25 cellular contexts compared by ENCODE assay signal in the genomic region with DNA sequence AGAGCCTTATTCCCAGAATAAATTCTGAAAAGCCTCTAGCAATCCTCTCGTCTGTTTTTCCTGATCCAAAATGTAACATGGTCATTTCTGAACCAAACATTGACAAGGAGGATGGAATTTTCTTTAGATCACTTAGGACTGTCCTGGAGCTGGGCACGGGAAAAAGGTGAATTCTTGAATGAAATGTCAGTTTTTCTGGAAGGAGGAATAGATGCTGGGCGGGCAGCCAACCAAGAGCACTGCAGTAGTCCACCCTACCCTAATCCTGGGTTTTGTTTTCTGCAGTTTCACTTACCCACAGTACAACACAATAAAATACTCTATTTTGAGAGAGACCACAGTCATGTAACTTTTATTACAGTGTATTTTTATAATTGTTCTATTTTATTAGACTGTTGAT. TPM values are rescaled to one million over a fixed set of nuclear protein-coding genes. Genes with fewer than 3 reads are reported as not detected.
DNase-seq lines count a peak whose midpoint lies in the region; ATAC-seq, FAIRE-seq and TF ChIP-seq lines count a peak whose summit lies in the region.
"Had no signal": no experiment of that assay in that cellular context is flagged by ENCODE, and none has a peak within 500 bp of the region (broad histone marks: within the 10 kb centered on the region; RNA-seq: fewer than 3 reads in every experiment).

No MANE protein-coding gene starts in this region.

- intact Hi-C loops in endothelial cell of umbilical vein (cut with micrococcal nuclease), result no loop called here
- intact Hi-C loops in gastrocnemius medialis (cut with DNase I; ENCODE audit: low total_unique reads), result no loop called here

- 59 to 66% methylated on average over 3 of the region's 3 CpGs for WGBS in GM23248 (ENCODE audit: low coverage in 1 of 2, low lambda C conversion rate in 2 of 2, missing lambda C conversion rate in 2 of 2), 2 experiments

- no peaks in the 10 kb centered on the region for H3K79me2 ChIP-seq in GM23248 (ENCODE audit: insufficient read depth)
- no peaks in the 10 kb centered on the region for H3K79me2 ChIP-seq in endothelial cell of umbilical vein (ENCODE audit: control insufficient read depth, insufficient read depth, low read length)

- no peak for TF ChIP-seq CTCF in endothelial cell of umbilical vein (IDR thresholded peaks at IDR 0.05; ENCODE audit: extremely low read depth in 1 of 2, insufficient read depth in 1 of 2, low read depth in 1 of 2, low read length in 2 of 2)
- TF ChIP-seq CTCF in gastrocnemius medialis (IDR thresholded peaks at IDR 0.05 in 4 of 5, conservative IDR thresholded peaks at IDR 0.05 in 1 of 5), result no peak
- TF ChIP-seq CTCF in D721Med (IDR thresholded peaks at IDR 0.05; ENCODE audit: insufficient read depth, missing control alignments), result no peak

- CTCF ChIA-PET in endothelial cell of umbilical vein (lab: Charles Lee), result interaction anchor here (0.9 to 1.1 kb wide), 2 partner anchors 29 to 31 kb away, joined by 3 read pairs; partner anchors contain the start of gene SYT11

- H3K9me2 ChIP-seq in GM23248 (ENCODE audit: insufficient read depth), result no peaks in the 10 kb centered on the region

- POLR2A ChIA-PET in endothelial cell of umbilical vein (lab: Charles Lee), result interaction anchor here (1.1 kb wide), 1 partner anchor 31 kb away, joined by 4 read pairs; the partner anchor contains the start of gene SYT11

- H3K36me3 ChIP-seq in GM23248 (ENCODE audit: low read depth), result no peaks in the 10 kb centered on the region
- H3K36me3 ChIP-seq in endothelial cell of umbilical vein (ENCODE audit: control insufficient read depth in 2 of 2, extremely low read depth in 1 of 2, insufficient read depth in 2 of 2, low read length in 2 of 2), result no peaks in the 10 kb centered on the region
- H3K36me3 ChIP-seq in gastrocnemius medialis, result no peaks in the 10 kb centered on the region

- dilution Hi-C loops in endothelial cell of umbilical vein (cut with MboI; ENCODE audit: extremely low pct_ligation_motif_present, low sequenced_read_pairs), result no loop called here

- FAIRE-seq in endothelial cell of umbilical vein (lab: Jason Lieb, UNC) (no peak), D721Med (lab: Jason Lieb, UNC) (no peak)
- FAIRE-seq: GM12892 had no signal

- DNase-seq in GM23248 (no peak), NCI-H226 (peak; percentile 9), endothelial cell of umbilical vein (ENCODE audit: low read depth, low spot score) (no peak), gastrocnemius medialis (no peak), D721Med (ENCODE audit: insufficient read length, low spot score) (no peak), NCI-H2029 (lab: John Stamatoyannopoulos, UW) (no peak)
- DNase-seq: ACHN; CD4-positive, alpha-beta T cell; DMS153; Kasumi-1; NCI-H1417 treated with DMSO at 0.1 percent for 48 hours; NCI-H187; NCI-H2107; NCI-H510A treated with DMSO at 0.1 percent for 48 hours; NCI-H748 treated with DMSO at 0.1 percent for 48 hours; PC-9; RPMI8226; SHP77 had no signal

- H3K9me3 ChIP-seq in GM23248 (ENCODE audit: low read depth) (no peaks in the 10 kb centered on the region), endothelial cell of umbilical vein (replicated peaks; ENCODE audit: control insufficient read depth, insufficient read depth, low read length) (no peaks in the 10 kb centered on the region), gastrocnemius medialis (no peaks in the 10 kb centered on the region)
- H3K9me3 ChIP-seq: BLaER1 had no signal

- no peaks in the 10 kb centered on the region for H3K27me3 ChIP-seq in GM23248 (replicated peaks; ENCODE audit: insufficient read depth)
- H3K27me3 ChIP-seq in endothelial cell of umbilical vein (ENCODE audit: control insufficient read depth in 2 of 2, insufficient read depth in 2 of 2, low read length in 2 of 2), result no peaks in the 10 kb centered on the region
- H3K27me3 ChIP-seq in gastrocnemius medialis, result no peaks in the 10 kb centered on the region
- H3K27me3 ChIP-seq: BLaER1 had no signal

- H3K9ac ChIP-seq in GM23248 (no peak overlapping the region), endothelial cell of umbilical vein (replicated peaks; ENCODE audit: extremely low read depth, insufficient read depth, low read length) (no peak overlapping the region)
- H3K9ac ChIP-seq: BLaER1 had no signal

- in situ Hi-C loops in GM23248 (cut with MboI) (no loop called here), gastrocnemius medialis (cut with MboI; ENCODE audit: low sequenced_read_pairs in 4 of 4) (no loop called here)

- no peaks in the 10 kb centered on the region for H4K20me1 ChIP-seq in GM23248 (ENCODE audit: insufficient read depth)
- no peaks in the 10 kb centered on the region for H4K20me1 ChIP-seq in endothelial cell of umbilical vein (replicated peaks; ENCODE audit: control insufficient read depth, extremely low read depth, insufficient read depth, low read length)

- peaks cover 48% of the 10 kb centered on the region for H3F3A ChIP-seq in GM23248 (ENCODE audit: insufficient read depth)

- H3K27ac ChIP-seq in GM23248 (peak overlapping the region; percentile 10; the same call in 1 of the 2 replicates), endothelial cell of umbilical vein (ENCODE audit: insufficient read depth, low read depth, low read length) (peak overlapping the region; percentile 10), gastrocnemius medialis (peak overlapping the region in 3 of 4 donors; percentile 8 to 52 (median 37))
- H3K27ac ChIP-seq: BLaER1, PC-9 had no signal

- H3K4me3 ChIP-seq in GM23248 (no peak overlapping the region), endothelial cell of umbilical vein (replicated peaks in 1 of 3; ENCODE audit: insufficient read depth in 1 of 3, low read depth in 1 of 3, low read length in 3 of 3) (no peak overlapping the region), gastrocnemius medialis (no peak overlapping the region)
- H3K4me3 ChIP-seq: BLaER1, GM23338, PC-9 had no signal

- no peaks in the 10 kb centered on the region for H3K9me1 ChIP-seq in endothelial cell of umbilical vein (replicated peaks; ENCODE audit: control insufficient read depth, extremely low read depth, insufficient read depth, low read length)

- no peak for ATAC-seq in gastrocnemius medialis
- ATAC-seq in GM19463 (IDR thresholded peaks at IDR 0.05; ENCODE audit: unreplicated experiment), result no peak
- ATAC-seq: GM23338, HCT116 had no signal

- TF ChIP-seq POLR2A in endothelial cell of umbilical vein (IDR thresholded peaks at IDR 0.05; ENCODE audit: low read depth, low read length) (no peak), gastrocnemius medialis (IDR thresholded peaks at IDR 0.05) (no peak)

- H3K4me1 ChIP-seq in GM23248 (ENCODE audit: insufficient read depth) (peaks cover 37% of the 10 kb centered on the region), endothelial cell of umbilical vein (ENCODE audit: control insufficient read depth, extremely low read depth, insufficient read depth, low read length) (peaks cover 40% of the 10 kb centered on the region), gastrocnemius medialis (peaks cover 6 to 9% of the 10 kb centered on the region in 2 donors)

- no TSS peak for BruUV-seq in endothelial cell of umbilical vein (replicated peaks; lab: Mats Ljungman, UMichigan)

- H3K4me2 ChIP-seq in GM23248 (ENCODE audit: unreplicated experiment) (peak overlapping the region; percentile 14), endothelial cell of umbilical vein (ENCODE audit: insufficient read depth, low read length) (peak overlapping the region; percentile 37)
- H3K4me2 ChIP-seq: BLaER1, GM23338, PC-9 had no signal

- H2AFZ ChIP-seq in GM23248 (no peak overlapping the region), endothelial cell of umbilical vein (ENCODE audit: low read depth, low read length) (no peak overlapping the region)
- H2AFZ ChIP-seq: GM23338, PC-9 had no signal

RNA-seq across cellular contexts. Expression of gene RIT1, which starts 20.9 kb away (rescaled TPM):
- total RNA-seq in GM23248 (2014; rRNA removed; shearing (Covaris generic)), result 29.7 and 32.4 TPM in 2 replicates
- polyA plus RNA-seq in GM23248 (2016; fragmentation: Nextera tagmentation; extraction: Ambion mirVana), result 30.5 and 33.1 TPM in 2 replicates
- 46.4 and 47.8 TPM in 2 replicates for total RNA-seq in endothelial cell of umbilical vein
- polyA plus RNA-seq in endothelial cell of umbilical vein, result 52.0 and 65.5 TPM in 2 replicates
- 56.2 and 62.6 TPM in 2 replicates for polyA plus RNA-seq in endothelial cell of umbilical vein (2011; cell fraction: cytosol; rRNA removed)
- 41.7 and 45.6 TPM in 2 replicates for polyA plus RNA-seq in endothelial cell of umbilical vein (2011; cell fraction: nucleus; rRNA removed)
- polyA plus RNA-seq in endothelial cell of umbilical vein (2012), result 36.1 and 37.2 TPM in 2 replicates
- polyA minus RNA-seq in endothelial cell of umbilical vein, result 79.4 and 130 TPM in 2 replicates
- polyA minus RNA-seq in endothelial cell of umbilical vein (2011; cell fraction: cytosol; rRNA and poly(A)+ RNA removed), result 15.1 TPM
- 21.7 and 35.0 TPM in 2 replicates for polyA minus RNA-seq in endothelial cell of umbilical vein (2011; cell fraction: nucleus; rRNA and poly(A)+ RNA removed)
- 10 to 100 TPM in 3 of 4 donors, 1 to 10 TPM in 1; 9.6 to 16.8 (median 15.2) TPM for total RNA-seq in gastrocnemius medialis

RNA-seq across cellular contexts. Expression of gene SYT11, which starts 30.9 kb away (rescaled TPM):
- total RNA-seq in GM23248 (2014; rRNA removed; shearing (Covaris generic)), result 28.5 and 30.2 TPM in 2 replicates
- polyA plus RNA-seq in GM23248 (2016; fragmentation: Nextera tagmentation; extraction: Ambion mirVana) (16.2 and 18.3 TPM in 2 replicates), endothelial cell of umbilical vein (27.6 and 28.2 TPM in 2 replicates)
- total RNA-seq in endothelial cell of umbilical vein (33.7 and 36.5 TPM in 2 replicates), gastrocnemius medialis (1 to 10 TPM; 2.4 to 5.3 (median 3.1) TPM)
- polyA plus RNA-seq in endothelial cell of umbilical vein (2011; cell fraction: cytosol; rRNA removed), result 24.2 and 26.2 TPM in 2 replicates
- 18.3 and 18.5 TPM in 2 replicates for polyA plus RNA-seq in endothelial cell of umbilical vein (2011; cell fraction: nucleus; rRNA removed)
- polyA plus RNA-seq in endothelial cell of umbilical vein (2012), result 28.6 and 33.6 TPM in 2 replicates
- polyA minus RNA-seq in endothelial cell of umbilical vein, result 71.3 and 78.1 TPM in 2 replicates
- 0.20 TPM for polyA minus RNA-seq in endothelial cell of umbilical vein (2011; cell fraction: cytosol; rRNA and poly(A)+ RNA removed)
- polyA minus RNA-seq in endothelial cell of umbilical vein (2011; cell fraction: nucleus; rRNA and poly(A)+ RNA removed), result 16.8 and 20.6 TPM in 2 replicates

RNA-seq across cellular contexts. Expression of gene GON4L, which starts 33.2 kb away (rescaled TPM):
- total RNA-seq in GM23248 (2014; rRNA removed; shearing (Covaris generic)), result 20.4 and 24.4 TPM in 2 replicates
- 24.9 and 30.3 TPM in 2 replicates for polyA plus RNA-seq in GM23248 (2016; fragmentation: Nextera tagmentation; extraction: Ambion mirVana)
- total RNA-seq in endothelial cell of umbilical vein, result 58.7 and 60.4 TPM in 2 replicates
- 29.5 and 30.5 TPM in 2 replicates for polyA plus RNA-seq in endothelial cell of umbilical vein
- 17.6 and 17.9 TPM in 2 replicates for polyA plus RNA-seq in endothelial cell of umbilical vein (2011; cell fraction: cytosol; rRNA removed)
- polyA plus RNA-seq in endothelial cell of umbilical vein (2011; cell fraction: nucleus; rRNA removed), result 97.5 and 98.8 TPM in 2 replicates
- polyA plus RNA-seq in endothelial cell of umbilical vein (2012), result 20.2 and 26.1 TPM in 2 replicates
- 66.2 and 73.9 TPM in 2 replicates for polyA minus RNA-seq in endothelial cell of umbilical vein
- polyA minus RNA-seq in endothelial cell of umbilical vein (2011; cell fraction: cytosol; rRNA and poly(A)+ RNA removed), result 17.1 TPM
- 52.2 and 83.8 TPM in 2 replicates for polyA minus RNA-seq in endothelial cell of umbilical vein (2011; cell fraction: nucleus; rRNA and poly(A)+ RNA removed)
- 10 to 100 TPM; 17.2 to 36.1 (median 19.9) TPM for total RNA-seq in gastrocnemius medialis

RNA-seq across cellular contexts. Expression of gene KHDC4, which starts 44.0 kb away (rescaled TPM):
- total RNA-seq in GM23248 (2014; rRNA removed; shearing (Covaris generic)), result 24.2 TPM in 2 replicates
- polyA plus RNA-seq in GM23248 (2016; fragmentation: Nextera tagmentation; extraction: Ambion mirVana), result 25.3 and 27.8 TPM in 2 replicates
- 54.1 and 55.6 TPM in 2 replicates for total RNA-seq in endothelial cell of umbilical vein
- polyA plus RNA-seq in endothelial cell of umbilical vein, result 47.9 and 48.6 TPM in 2 replicates
- polyA plus RNA-seq in endothelial cell of umbilical vein (2011; cell fraction: cytosol; rRNA removed), result 22.4 and 25.5 TPM in 2 replicates
- polyA plus RNA-seq in endothelial cell of umbilical vein (2011; cell fraction: nucleus; rRNA removed), result 123 and 207 TPM in 2 replicates
- 19.8 and 29.0 TPM in 2 replicates for polyA plus RNA-seq in endothelial cell of umbilical vein (2012)
- polyA minus RNA-seq in endothelial cell of umbilical vein, result 75.4 and 81.4 TPM in 2 replicates
- 50.2 TPM for polyA minus RNA-seq in endothelial cell of umbilical vein (2011; cell fraction: cytosol; rRNA and poly(A)+ RNA removed)
- 68.0 and 96.9 TPM in 2 replicates for polyA minus RNA-seq in endothelial cell of umbilical vein (2011; cell fraction: nucleus; rRNA and poly(A)+ RNA removed)
- total RNA-seq in gastrocnemius medialis, result 10 to 100 TPM; 18.2 to 46.3 (median 26.3) TPM

RNA-seq across cellular contexts. Expression of gene RXFP4, which starts 51.2 kb away (rescaled TPM):
- not detected in 2 replicates for total RNA-seq in GM23248 (2014; rRNA removed; shearing (Covaris generic))
- polyA plus RNA-seq in GM23248 (2016; fragmentation: Nextera tagmentation; extraction: Ambion mirVana) (0.20 and 0.39 TPM in 2 replicates), endothelial cell of umbilical vein (not detected in 2 replicates)
- total RNA-seq in endothelial cell of umbilical vein (not detected in 2 replicates), gastrocnemius medialis (not detected)
- polyA plus RNA-seq in endothelial cell of umbilical vein (2011; cell fraction: cytosol; rRNA removed), result not detected in 2 replicates
- polyA plus RNA-seq in endothelial cell of umbilical vein (2011; cell fraction: nucleus; rRNA removed), result not detected in 2 replicates
- polyA plus RNA-seq in endothelial cell of umbilical vein (2012), result not detected in 2 replicates
- not detected in 2 replicates for polyA minus RNA-seq in endothelial cell of umbilical vein
- not detected for polyA minus RNA-seq in endothelial cell of umbilical vein (2011; cell fraction: cytosol; rRNA and poly(A)+ RNA removed)
- polyA minus RNA-seq in endothelial cell of umbilical vein (2011; cell fraction: nucleus; rRNA and poly(A)+ RNA removed), result 0.34 TPM in 1 of 2 replicates, not detected in the other
- total RNA-seq: CD4-positive, alpha-beta T cell; G401; GM23338; MCF 10A; PC-9 had no signal
- polyA plus RNA-seq: GM23338 had no signal
